In genomic region chr1:216483672-216484401, GRCh38 we compare ENCODE assay signal across 9 cellular contexts.
"Had no signal": no experiment of that assay in that cellular context is flagged by ENCODE, and none has a peak within 500 bp of the region (broad histone marks: within the 10 kb centered on the region; RNA-seq: fewer than 3 reads in every experiment).

No MANE protein-coding gene starts in this region.

- H3K4me3 ChIP-seq: GM23248, HAP-1 had no signal

- H3K36me3 ChIP-seq: HAP-1 had no signal

- H3K9me3 ChIP-seq: HAP-1 had no signal

- H3K27ac ChIP-seq: GM23248, HL-60, KMS-11 had no signal

- DNase-seq: GM23248, GOT3, H7, HFFc6, KBM-7 had no signal

- ATAC-seq: HCT116 had no signal

- H3K4me1 ChIP-seq: HAP-1 had no signal
